Comparison of ENCODE assay signal across 11 cellular contexts in genomic region chr6:73728548-73729205, GRCh38. TPM values are rescaled to one million over a fixed set of nuclear protein-coding genes. Genes with fewer than 3 reads are reported as not detected.
DNase-seq lines count a peak whose midpoint lies in the region; ATAC-seq, FAIRE-seq and TF ChIP-seq lines count a peak whose summit lies in the region.
"Had no signal": no experiment of that assay in that cellular context is flagged by ENCODE, and none has a peak within 500 bp of the region (broad histone marks: within the 10 kb centered on the region; RNA-seq: fewer than 3 reads in every experiment).

No MANE protein-coding gene starts in this region.

- H3K27ac Mint-ChIP-seq in activated T-helper 17 cell treated with anti-CD3 and anti-CD28 coated beads, Interleukin-2, amount 50 U/mL, for 72 hours = peak overlapping the region; percentile 11
- H3K27ac Mint-ChIP-seq: brain had no signal

- no peak overlapping the region for H3K4me3 ChIP-seq in body of pancreas
- no peak overlapping the region for H3K4me3 ChIP-seq in HepG2 (replicated peaks in 1 of 3; ENCODE audit: insufficient read depth in 1 of 3, low read depth in 2 of 3, low read length in 3 of 3)

- peaks cover 8% of the 10 kb centered on the region for H3K4me1 Mint-ChIP-seq in activated T-helper 17 cell treated with anti-CD3 and anti-CD28 coated beads, Interleukin-2, amount 50 U/mL, for 72 hours
- H3K4me1 Mint-ChIP-seq: brain had no signal

- TF ChIP-seq EP300 in HepG2 (IDR thresholded peaks at IDR 0.05; ENCODE audit: low read depth in 2 of 2, low read length in 2 of 2) (no peak), HepG2 (CRISPR knock-in tag; IDR thresholded peaks at IDR 0.05; ENCODE audit: borderline replicate concordance) (no peak)

- H3K4me3 Mint-ChIP-seq in activated T-helper 17 cell treated with anti-CD3 and anti-CD28 coated beads, Interleukin-2, amount 50 U/mL, for 72 hours = peak overlapping the region; percentile 4
- H3K4me3 Mint-ChIP-seq: brain had no signal

- no peaks in the 10 kb centered on the region for H4K20me1 ChIP-seq in HepG2 (ENCODE audit: insufficient read depth, low read length)

- no peak overlapping the region for H2AFZ ChIP-seq in HepG2 (ENCODE audit: low read length)

- H3K9me3 Mint-ChIP-seq in activated T-helper 17 cell treated with anti-CD3 and anti-CD28 coated beads, Interleukin-2, amount 50 U/mL, for 72 hours = no peaks in the 10 kb centered on the region
- H3K9me3 Mint-ChIP-seq: brain had no signal

- FAIRE-seq in HepG2 (lab: Jason Lieb, UNC) = no peak

- no peak overlapping the region for H3K4me2 ChIP-seq in HepG2 (ENCODE audit: low read depth, low read length)

- H3K27me3 Mint-ChIP-seq in activated T-helper 17 cell treated with anti-CD3 and anti-CD28 coated beads, Interleukin-2, amount 50 U/mL, for 72 hours = peaks cover 5% of the 10 kb centered on the region
- H3K27me3 Mint-ChIP-seq: brain had no signal

- CTCF ChIA-PET in HepG2 (lab: Yijun Ruan, JAX; ENCODE audit: low intra/inter-chr PET ratio, low total read pairs) = no interaction called here

- no peak for DNase-seq in NCI-H146 treated with DMSO at 0.1 percent for 48 hours (lab: John Stamatoyannopoulos, UW; ENCODE audit: unreplicated experiment)
- DNase-seq in body of pancreas = no peak
- no peak for DNase-seq in HepG2 (ENCODE audit: low spot score)
- DNase-seq in mucosa of gallbladder (ENCODE audit: low spot score) = no peak
- DNase-seq: DMS 273 treated with DMSO at 0.1 percent for 48 hours, hypothalamus had no signal

- WGBS in body of pancreas, 2 donors = 58 to 72% methylated on average over 4 of the region's 4 CpGs
- 74% methylated on average over 4 of the region's 4 CpGs for WGBS in HepG2 (ENCODE audit: low lambda C conversion rate)

- H3K36me3 ChIP-seq in body of pancreas (replicated peaks in 1 of 2; ENCODE audit: insufficient read depth in 1 of 2, low read depth in 2 of 2) (no peaks in the 10 kb centered on the region), HepG2 (replicated peaks in 1 of 2; ENCODE audit: control insufficient read depth in 1 of 2, insufficient read depth in 2 of 2, low read length in 2 of 2) (no peaks in the 10 kb centered on the region)

- BruUV-seq in HepG2 (replicated peaks; lab: Mats Ljungman, UMichigan) = no TSS peak

- H3K9me3 ChIP-seq in body of pancreas (no peaks in the 10 kb centered on the region), HepG2 (ENCODE audit: low read length) (no peaks in the 10 kb centered on the region)

- no peaks in the 10 kb centered on the region for H3K4me1 ChIP-seq in body of pancreas
- H3K4me1 ChIP-seq in HepG2 (ENCODE audit: insufficient read depth, low read length) = no peaks in the 10 kb centered on the region

- no peaks in the 10 kb centered on the region for H3K79me2 ChIP-seq in HepG2 (ENCODE audit: insufficient read depth, low read length)

- no peak overlapping the region for H3K27ac ChIP-seq in body of pancreas
- H3K27ac ChIP-seq in HepG2 (ENCODE audit: extremely low read length, insufficient read depth, low read length) = no peak overlapping the region

- no peak for TF ChIP-seq RAD21 in HepG2 (CRISPR knock-in tag; IDR thresholded peaks at IDR 0.05)

- ATAC-seq in GM18505 (IDR thresholded peaks at IDR 0.05; ENCODE audit: unreplicated experiment) (peak; percentile 57), GM21390 (IDR thresholded peaks at IDR 0.05; ENCODE audit: unreplicated experiment) (peak; percentile 56), HG03378 (IDR thresholded peaks at IDR 0.05; ENCODE audit: unreplicated experiment) (peak; percentile 63), body of pancreas (no peak), HepG2 (no peak)
- ATAC-seq in activated T-helper 17 cell treated with anti-CD3 and anti-CD28 coated beads, Interleukin-2, amount 50 U/mL, for 72 hours (replicated peaks) = peak; percentile 79

- no peak for TF ChIP-seq CTCF in body of pancreas (IDR thresholded peaks at IDR 0.05)
- no peak for TF ChIP-seq CTCF in HepG2 (CRISPR knock-in tag; IDR thresholded peaks at IDR 0.05)

- intact Hi-C loops in body of pancreas (cut with DNase I) (no loop called here), HepG2 (cut with micrococcal nuclease; ENCODE audit: unreplicated experiment) (no loop called here)

- POLR2A ChIA-PET in HepG2 (lab: Yijun Ruan, JAX) = no interaction called here

- H3K27me3 ChIP-seq in body of pancreas = no peaks in the 10 kb centered on the region
- no peaks in the 10 kb centered on the region for H3K27me3 ChIP-seq in HepG2 (ENCODE audit: control insufficient read depth in 1 of 2, insufficient read depth in 2 of 2, low read length in 2 of 2)

- peaks cover 22% of the 10 kb centered on the region for H3K36me3 Mint-ChIP-seq in activated T-helper 17 cell treated with anti-CD3 and anti-CD28 coated beads, Interleukin-2, amount 50 U/mL, for 72 hours (ENCODE audit: low read depth)
- H3K36me3 Mint-ChIP-seq: brain had no signal

- no peak overlapping the region for H3K9ac ChIP-seq in HepG2 (ENCODE audit: insufficient read depth, low read depth, low read length)

- in situ Hi-C loops in HepG2 (cut with HindIII; ENCODE audit: extremely low pct_ligation_motif_present, low pct_unique_long_range_greater_than_20kb) = loop anchor here (25.0 kb wide), 1 partner anchor 1484 kb away; the partner anchor contains the start of gene COL12A1

- TF ChIP-seq POLR2A in GM18505 (IDR thresholded peaks at IDR 0.05; ENCODE audit: borderline replicate concordance, extremely low read depth, insufficient read depth, insufficient read length) (no peak), body of pancreas (IDR thresholded peaks at IDR 0.05) (no peak), HepG2 (IDR thresholded peaks at IDR 0.05; ENCODE audit: insufficient read depth in 1 of 2, low read depth in 2 of 2, low read length in 2 of 2) (no peak)

TF ChIP-seq in HepG2, 621 proteins besides CTCF, POLR2A, EP300 and RAD21 (continues in another document):
- no peak for TF ChIP-seq AHDC1 (CRISPR knock-in tag; IDR thresholded peaks at IDR 0.05; ENCODE audit: borderline replicate concordance)

RNA-seq across cellular contexts. Expression of gene CD109, which starts 32.7 kb away (rescaled TPM):
- total RNA-seq in activated T-helper 17 cell treated with anti-CD3 and anti-CD28 coated beads, Interleukin-2, amount 50 U/mL, for 72 hours = 10 to 100 TPM; 10.4 to 21.5 TPM
- total RNA-seq in body of pancreas = 10 to 100 TPM in 1 of 2 donors, 1 to 10 TPM in 1; 2.6 to 30.7 TPM
- 0.52 and 0.93 TPM in 2 replicates for total RNA-seq in HepG2 (2016; rRNA removed; fragmentation: Illumina TruSeq; extraction: Trizol)
- total RNA-seq in HepG2 (2016; cell fraction: cytosol; rRNA removed; fragmentation: Illumina TruSeq; extraction: Trizol; ENCODE audit: low read depth) = 0.10 and 0.18 TPM in 2 replicates
- 0.70 and 0.82 TPM in 2 replicates for total RNA-seq in HepG2 (2016; cell fraction: insoluble cytoplasmic fraction; rRNA removed; fragmentation: Illumina TruSeq; extraction: Trizol)
- total RNA-seq in HepG2 (2016; cell fraction: membrane; rRNA removed; fragmentation: Illumina TruSeq; extraction: Trizol) = 0.17 and 0.25 TPM in 2 replicates
- 2.2 and 2.4 TPM in 2 replicates for total RNA-seq in HepG2 (2016; cell fraction: nucleus; rRNA removed; fragmentation: Illumina TruSeq; extraction: Trizol)
- polyA plus RNA-seq in HepG2 (2011; rRNA removed) = 1.7 and 2.1 TPM in 2 replicates
- polyA plus RNA-seq in HepG2 (2011; cell fraction: cytosol; rRNA removed) = 0.98 and 1.5 TPM in 2 replicates
- polyA plus RNA-seq in HepG2 (2011; cell fraction: nucleus; rRNA removed) = 0.93 and 1.00 TPM in 2 replicates
- polyA plus RNA-seq in HepG2 (2012) = 1.0 and 1.1 TPM in 2 replicates
- polyA plus RNA-seq in HepG2 (2016; cell fraction: cytosol; fragmentation: Illumina TruSeq; extraction: Trizol; ENCODE audit: low read depth) = 0.01 and 0.02 TPM in 2 replicates
- polyA plus RNA-seq in HepG2 (2016; cell fraction: insoluble cytoplasmic fraction; fragmentation: Illumina TruSeq; extraction: Trizol; ENCODE audit: low read depth) = 0.32 and 0.53 TPM in 2 replicates
- polyA plus RNA-seq in HepG2 (2016; cell fraction: membrane; fragmentation: Illumina TruSeq; extraction: Trizol; ENCODE audit: low read depth) = 0.07 and 0.09 TPM in 2 replicates
- 1.1 and 1.2 TPM in 2 replicates for polyA plus RNA-seq in HepG2 (2016; cell fraction: nucleus; fragmentation: Illumina TruSeq; extraction: Trizol; ENCODE audit: insufficient read depth, low read depth)
- 1.7 and 14.6 TPM in 2 replicates for polyA minus RNA-seq in HepG2 (2011; rRNA and poly(A)+ RNA removed; ENCODE audit: low replicate concordance)
- 2.8 and 4.2 TPM in 2 replicates for polyA minus RNA-seq in HepG2 (2011; cell fraction: cytosol; rRNA and poly(A)+ RNA removed)
- polyA minus RNA-seq in HepG2 (2011; cell fraction: nucleus; rRNA and poly(A)+ RNA removed) = 4.1 and 4.4 TPM in 2 replicates
- 3.9 TPM for total RNA-seq in mucosa of gallbladder

Comparison
In these comparisons a context has a peak if more than half of its experiments do, and no peak if none do; other contexts are left out.
1. ATAC-seq: peak in GM18505 (single experiment), GM21390 (single experiment), HG03378 (single experiment) and activated T-helper 17 cell treated with anti-CD3 and anti-CD28 coated beads, Interleukin-2, amount 50 U/mL, for 72 hours (single experiment); none in body of pancreas (single experiment) and HepG2 (single experiment).